ENCODE assay signal across 8 cellular contexts in the genomic region with DNA sequence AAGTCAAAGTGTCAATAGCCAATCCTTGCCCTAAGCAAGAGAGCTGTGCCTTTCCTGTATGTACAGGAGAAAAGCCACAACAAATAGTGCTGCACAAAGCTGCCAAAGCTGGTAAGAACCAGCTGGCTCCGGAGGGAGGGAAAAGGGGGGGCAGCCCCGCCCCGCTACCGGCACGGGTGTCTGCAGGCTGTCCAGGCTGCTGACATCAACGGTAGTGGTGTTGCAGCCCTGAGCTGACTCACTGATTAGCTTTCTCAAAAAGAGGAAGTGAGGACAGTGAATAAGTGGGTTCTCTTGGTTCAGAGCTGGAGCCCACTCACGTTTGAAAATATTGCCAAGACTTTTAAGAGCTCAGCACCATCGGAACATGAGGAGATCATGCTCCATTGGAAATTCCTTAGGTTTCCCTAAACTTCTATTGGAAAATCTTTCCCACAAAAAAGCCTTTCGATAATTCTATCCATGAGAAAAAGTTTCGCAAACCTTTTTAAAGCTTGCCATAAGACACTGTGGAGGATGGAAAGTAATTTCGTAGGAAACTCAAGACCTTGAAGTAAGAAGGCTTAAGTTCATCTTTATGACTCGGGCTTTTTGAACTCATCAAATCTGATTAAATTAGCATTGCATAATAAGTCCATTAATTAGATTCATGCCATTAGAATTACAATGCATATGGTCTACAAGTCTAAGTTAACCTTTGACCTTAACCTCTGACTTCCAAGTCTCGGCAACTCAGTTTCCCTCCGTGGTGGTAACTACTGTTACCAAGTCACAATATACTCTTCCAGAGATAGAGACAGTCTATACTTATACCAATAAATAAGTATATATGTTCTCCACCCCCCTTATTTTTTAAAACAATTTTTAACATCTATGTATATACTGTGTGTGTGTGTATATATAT.
A peak's percentile ranks its signal among the peaks of the same experiment; 100 is the strongest.
DNase-seq lines count a peak whose midpoint lies in the region; ATAC-seq and TF ChIP-seq lines count a peak whose summit lies in the region.

No MANE protein-coding gene starts in this region.

- no peaks in the 10 kb centered on the region for H3K27me3 Mint-ChIP-seq in activated naive CD4-positive, alpha-beta T cell treated with anti-CD3 and anti-CD28 coated beads for 36 hours (ENCODE audit: low read depth)

- no peaks in the 10 kb centered on the region for H3K36me3 ChIP-seq in uterus

- H3K4me1 ChIP-seq in uterus: no peaks in the 10 kb centered on the region

- TF ChIP-seq POLR2A in uterus (IDR thresholded peaks at IDR 0.05): no peak

- ATAC-seq in GM21717 (IDR thresholded peaks at IDR 0.05; ENCODE audit: unreplicated experiment): peak; percentile 97

- H3K36me3 Mint-ChIP-seq in activated naive CD4-positive, alpha-beta T cell treated with anti-CD3 and anti-CD28 coated beads for 36 hours (ENCODE audit: low read depth): no peaks in the 10 kb centered on the region

- H3K27ac Mint-ChIP-seq in activated naive CD4-positive, alpha-beta T cell treated with anti-CD3 and anti-CD28 coated beads for 36 hours: no peak overlapping the region

- TF ChIP-seq CTCF in uterus (IDR thresholded peaks at IDR 0.05): no peak

- no peak overlapping the region for H3K4me3 ChIP-seq in uterus

- peaks cover 39% of the 10 kb centered on the region for H3K4me1 Mint-ChIP-seq in activated naive CD4-positive, alpha-beta T cell treated with anti-CD3 and anti-CD28 coated beads for 36 hours (ENCODE audit: low read depth)

- peak overlapping the region; percentile 52 to 60 for H3K27ac ChIP-seq in uterus

- H3K4me3 Mint-ChIP-seq in activated naive CD4-positive, alpha-beta T cell treated with anti-CD3 and anti-CD28 coated beads for 36 hours: no peak overlapping the region

- no peaks in the 10 kb centered on the region for H3K9me3 ChIP-seq in uterus

- DNase-seq in EH (ENCODE audit: low read depth): peak; percentile 80
- DNase-seq in HuH-7.5 (ENCODE audit: low spot score): peak; percentile 18
- DNase-seq in RPMI7951 (ENCODE audit: low read depth): peak; percentile 95
- DNase-seq in activated naive CD4-positive, alpha-beta T cell treated with anti-CD3 and anti-CD28 coated beads for 36 hours: peak; percentile 78
- peak; percentile 90 for DNase-seq in glomerular visceral epithelial cell (ENCODE audit: extremely low spot score)
- DNase-seq in posterior vena cava (ENCODE audit: low spot score): peak; percentile 94
- peak; percentile 78 to 84 for DNase-seq in uterus

- CTCF ChIA-PET in activated naive CD4-positive, alpha-beta T cell treated with anti-CD3 and anti-CD28 coated beads for 36 hours (lab: Charles Lee): interaction anchor here (0.8 kb wide), 1 partner anchor 13 kb away, joined by 5 read pairs; no protein-coding TSS in a partner anchor

- H3K9me3 Mint-ChIP-seq in activated naive CD4-positive, alpha-beta T cell treated with anti-CD3 and anti-CD28 coated beads for 36 hours: no peaks in the 10 kb centered on the region

- intact Hi-C loops in activated naive CD4-positive, alpha-beta T cell treated with anti-CD3 and anti-CD28 coated beads for 36 hours (cut with micrococcal nuclease): loop anchor here (1.0 to 5.0 kb wide), 3 partner anchors 39 to 500 kb away; no protein-coding TSS in a partner anchor
- intact Hi-C loops in posterior vena cava (cut with DNase I) (no loop called here), uterus (cut with DNase I; ENCODE audit: low total_unique reads) (no loop called here)

- no peaks in the 10 kb centered on the region for H3K27me3 ChIP-seq in uterus

Comparison
In these comparisons a context has a peak if more than half of its experiments do, and no peak if none do; other contexts are left out.
1. DNase-seq: peak in every context shown above with its lines; median percentile 95 in RPMI7951; 94 in posterior vena cava; 90 in glomerular visceral epithelial cell; 81 in uterus; 80 in EH; 78 in activated naive CD4-positive, alpha-beta T cell treated with anti-CD3 and anti-CD28 coated beads for 36 hours; 18 in HuH-7.5.